ENCODE assay signal across 8 cellular contexts in the genomic region with DNA sequence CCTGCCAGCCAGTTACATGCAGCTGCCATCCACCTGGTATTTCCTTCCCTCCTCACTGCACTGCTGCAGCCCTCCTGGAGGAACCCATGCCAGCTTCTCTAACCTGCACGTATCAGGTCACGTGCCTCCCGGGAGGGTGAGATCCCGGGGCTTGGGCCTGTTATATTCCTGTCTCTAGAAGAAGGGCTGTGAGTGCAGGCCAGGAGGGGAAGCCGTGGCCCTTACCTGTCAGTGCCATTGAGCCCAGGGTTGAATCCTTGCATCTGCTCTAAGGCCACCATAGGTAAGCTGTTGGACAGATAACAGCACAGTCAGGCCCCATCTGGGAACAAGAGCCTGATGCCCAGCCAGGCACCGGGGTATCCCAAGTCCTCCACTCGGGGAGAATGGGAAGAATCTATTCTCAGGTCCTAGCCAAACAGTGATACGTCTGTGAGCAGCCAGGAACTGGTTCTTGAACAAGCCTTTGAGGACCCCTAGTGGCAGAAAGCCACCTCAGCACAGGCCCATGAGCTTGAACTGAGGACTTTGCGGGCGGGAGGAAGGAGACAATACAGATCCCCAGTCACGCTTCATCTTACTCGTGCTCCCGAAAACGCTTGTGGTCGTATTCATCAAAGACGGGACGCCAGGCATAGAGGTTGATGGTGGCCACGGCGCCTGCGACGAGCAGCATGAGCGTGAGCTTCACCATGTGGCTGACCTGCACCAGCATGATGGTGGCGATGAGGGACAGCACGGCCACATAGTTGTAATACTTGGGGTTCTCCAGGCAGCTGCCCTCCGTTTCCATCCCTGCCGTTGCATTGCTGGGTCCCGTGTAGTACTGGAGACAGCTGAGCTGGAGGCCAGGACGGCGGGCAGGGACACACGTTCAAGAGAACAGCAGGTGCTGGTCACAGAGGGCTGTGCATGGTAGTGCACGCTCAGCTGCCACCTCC. TPM values are rescaled to one million over a fixed set of nuclear protein-coding genes. Genes with fewer than 3 reads are reported as not detected.
DNase-seq lines count a peak whose midpoint lies in the region; ATAC-seq and TF ChIP-seq lines count a peak whose summit lies in the region.

No MANE protein-coding gene starts in this region.

- no peaks in the 10 kb centered on the region for H3K36me3 ChIP-seq in lung (ENCODE audit: control insufficient read depth in 2 of 2, insufficient read depth in 2 of 2, low read length in 2 of 2)

- peaks cover 2 to 10% of the 10 kb centered on the region in 2 donors for H3K4me1 ChIP-seq in lung (ENCODE audit: control insufficient read depth in 2 of 2, insufficient read depth in 2 of 2, low read length in 2 of 2)

- WGBS in lung, 2 donors: 41 to 43% methylated on average over 31 of the region's 31 CpGs

- H3K27me3 ChIP-seq in dorsolateral prefrontal cortex (no peaks in the 10 kb centered on the region), lung (ENCODE audit: control insufficient read depth, insufficient read depth) (no peaks in the 10 kb centered on the region)

- peak; percentile 77 to 96 (median 91) for TF ChIP-seq CTCF in dorsolateral prefrontal cortex (IDR thresholded peaks at IDR 0.05 in 54 of 56, conservative IDR thresholded peaks at IDR 0.05 in 2 of 56; ENCODE audit: low read depth in 1 of 56, partially characterized antibody in 56 of 56)
- peak; percentile 87 for TF ChIP-seq CTCF in lung (IDR thresholded peaks at IDR 0.05; ENCODE audit: control extremely low read depth, extremely low read depth)

- peak overlapping the region in 32 of 59 donors; percentile 4 to 50 (median 22) for H3K4me3 ChIP-seq in dorsolateral prefrontal cortex
- no peak overlapping the region for H3K4me3 ChIP-seq in lung

- DNase-seq in AG08395 (ENCODE audit: low spot score) (peak; percentile 94), NCI-H748 (lab: John Stamatoyannopoulos, UW; ENCODE audit: unreplicated experiment) (peak; percentile 82), dorsolateral prefrontal cortex (peak; percentile 71 to 94 (median 86)), lung (ENCODE audit: low spot score) (peak; percentile 83)
- peak; percentile 63 to 70 for DNase-seq in activated CD4-positive, alpha-beta T cell treated with anti-CD3 and anti-CD28 coated beads, Interleukin-2, amount 50 U/mL, for 4 hours
- DNase-seq in stimulated activated CD8-positive, alpha-beta memory T cell treated with anti-CD3 and anti-CD28 coated beads, Interleukin-12 subunit alpha, Interleukin-12 subunit beta, amount 100 ng/mL, for 1 hour (ENCODE audit: low read depth): peak; percentile 47

- no peaks in the 10 kb centered on the region for H3K9me3 ChIP-seq in lung (ENCODE audit: control insufficient read depth in 2 of 2, insufficient read depth in 1 of 2, low read length in 1 of 2)

- H3K27ac ChIP-seq in dorsolateral prefrontal cortex (peak overlapping the region in 53 of 59 donors; percentile 1 to 85 (median 66)), lung (ENCODE audit: low read depth in 1 of 2, low read length in 1 of 2) (peak overlapping the region in 1 of 2 donors; percentile 5)

- ATAC-seq in GM18858 (IDR thresholded peaks at IDR 0.05; ENCODE audit: unreplicated experiment) (peak; percentile 71), HG03432 (IDR thresholded peaks at IDR 0.05; ENCODE audit: unreplicated experiment) (peak; percentile 80), lung (ENCODE audit: insufficient read depth, low FRiP score) (peak; percentile 88)

- intact Hi-C loops in dorsolateral prefrontal cortex (cut with DNase I): loop anchor here (1.0 to 10.0 kb wide), 4 partner anchors 300 to 417 kb away; partner anchors contain the start of gene NCOA1 (in 1 of the 2)

RNA-seq across cellular contexts. Expression of gene CENPO, which starts 34.4 kb away (rescaled TPM):
- total RNA-seq in dorsolateral prefrontal cortex: 10 to 100 TPM in 27 of 120 experiments, 1 to 10 TPM in 93; 4.9 to 17.9 (median 8.5) TPM
- total RNA-seq in lung: 1 to 10 TPM; 7.9 to 9.6 TPM
- polyA plus RNA-seq in lung: 1 to 10 TPM; 3.5 to 3.8 TPM

RNA-seq across cellular contexts. Expression of gene PTRHD1, which starts 34.4 kb away (rescaled TPM):
- 10 to 100 TPM; 12.2 to 33.9 (median 21.9) TPM for total RNA-seq in dorsolateral prefrontal cortex
- total RNA-seq in lung: 10 to 100 TPM; 32.1 to 32.5 TPM
- 10 to 100 TPM; 22.3 to 39.2 TPM for polyA plus RNA-seq in lung
